1 cellular context compared by ENCODE assay signal in the genomic region with DNA sequence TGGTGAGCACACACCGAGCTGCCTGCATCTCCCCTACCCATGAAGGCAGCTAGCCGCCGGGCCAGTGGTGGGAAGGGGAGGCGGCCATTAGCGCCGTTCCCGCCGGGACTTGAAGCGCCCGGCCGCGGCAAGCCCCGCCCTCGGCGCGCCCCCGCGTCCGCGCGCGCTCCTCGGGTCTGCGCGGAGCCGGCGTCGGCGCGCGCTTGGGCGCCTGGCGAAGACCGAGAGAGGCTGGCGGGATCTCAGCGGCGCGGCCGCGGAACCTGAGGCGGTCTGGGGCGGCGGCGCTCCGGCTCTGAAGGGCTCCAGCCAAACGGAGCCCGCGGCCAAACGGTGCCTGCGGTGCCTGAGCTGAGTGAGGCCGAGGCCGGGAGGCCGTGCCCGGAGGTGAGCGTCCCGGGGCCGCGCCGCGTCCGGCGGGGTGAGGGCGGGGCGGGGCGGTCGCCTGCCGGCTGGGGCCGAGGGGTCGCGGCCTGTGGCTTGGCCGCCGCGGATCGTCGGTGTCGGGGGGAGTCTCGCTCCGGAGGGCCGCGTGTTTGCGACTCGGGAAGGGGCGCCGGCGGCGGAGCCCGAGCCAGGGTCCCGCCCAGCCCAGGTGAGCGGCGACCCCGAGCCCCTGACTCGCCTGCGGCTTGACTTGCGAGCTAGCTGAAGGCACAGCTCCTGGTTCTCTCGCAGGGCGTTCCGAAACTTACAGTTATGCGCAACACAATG.
TF ChIP-seq lines count a peak whose summit lies in the region.

A gene with protein sequence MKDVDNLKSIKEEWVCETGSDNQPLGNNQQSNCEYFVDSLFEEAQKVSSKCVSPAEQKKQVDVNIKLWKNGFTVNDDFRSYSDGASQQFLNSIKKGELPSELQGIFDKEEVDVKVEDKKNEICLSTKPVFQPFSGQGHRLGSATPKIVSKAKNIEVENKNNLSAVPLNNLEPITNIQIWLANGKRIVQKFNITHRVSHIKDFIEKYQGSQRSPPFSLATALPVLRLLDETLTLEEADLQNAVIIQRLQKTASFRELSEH (plus strand): TSS at position 202 of the 714 bp plus-strand sequence. CDS start 17,852 bp downstream, outside the sequence.

TF ChIP-seq in H1, 55 proteins besides CTCF, POLR2A, EP300 and RAD21:
- peak; percentile 95; the same call in 1 of the 2 replicates for TF ChIP-seq RBBP5 (IDR thresholded peaks at IDR 0.05; ENCODE audit: borderline replicate concordance, low read depth, low read length)
- TF ChIP-seq TAF7 (optimal IDR thresholded peaks at IDR 0.05; ENCODE audit: borderline replicate concordance, low read depth, low read length): peak; percentile 76
- peak; percentile 95 for TF ChIP-seq TAF1 (IDR thresholded peaks at IDR 0.05; ENCODE audit: low read depth, low read length)
- TF ChIP-seq, protein P1, sequence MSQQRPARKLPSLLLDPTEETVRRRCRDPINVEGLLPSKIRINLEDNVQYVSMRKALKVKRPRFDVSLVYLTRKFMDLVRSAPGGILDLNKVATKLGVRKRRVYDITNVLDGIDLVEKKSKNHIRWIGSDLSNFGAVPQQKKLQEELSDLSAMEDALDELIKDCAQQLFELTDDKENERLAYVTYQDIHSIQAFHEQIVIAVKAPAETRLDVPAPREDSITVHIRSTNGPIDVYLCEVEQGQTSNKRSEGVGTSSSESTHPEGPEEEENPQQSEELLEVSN (IDR thresholded peaks at IDR 0.05): peak; percentile 29; the same call in 1 of the 2 replicates
- TF ChIP-seq, protein P2, sequence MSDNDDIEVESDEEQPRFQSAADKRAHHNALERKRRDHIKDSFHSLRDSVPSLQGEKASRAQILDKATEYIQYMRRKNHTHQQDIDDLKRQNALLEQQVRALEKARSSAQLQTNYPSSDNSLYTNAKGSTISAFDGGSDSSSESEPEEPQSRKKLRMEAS (IDR thresholded peaks at IDR 0.05): peak; percentile 48
- TF ChIP-seq, protein P3, sequence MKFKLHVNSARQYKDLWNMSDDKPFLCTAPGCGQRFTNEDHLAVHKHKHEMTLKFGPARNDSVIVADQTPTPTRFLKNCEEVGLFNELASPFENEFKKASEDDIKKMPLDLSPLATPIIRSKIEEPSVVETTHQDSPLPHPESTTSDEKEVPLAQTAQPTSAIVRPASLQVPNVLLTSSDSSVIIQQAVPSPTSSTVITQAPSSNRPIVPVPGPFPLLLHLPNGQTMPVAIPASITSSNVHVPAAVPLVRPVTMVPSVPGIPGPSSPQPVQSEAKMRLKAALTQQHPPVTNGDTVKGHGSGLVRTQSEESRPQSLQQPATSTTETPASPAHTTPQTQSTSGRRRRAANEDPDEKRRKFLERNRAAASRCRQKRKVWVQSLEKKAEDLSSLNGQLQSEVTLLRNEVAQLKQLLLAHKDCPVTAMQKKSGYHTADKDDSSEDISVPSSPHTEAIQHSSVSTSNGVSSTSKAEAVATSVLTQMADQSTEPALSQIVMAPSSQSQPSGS (IDR thresholded peaks at IDR 0.05; ENCODE audit: low read length): no peak
- TF ChIP-seq HDAC2 (IDR thresholded peaks at IDR 0.05; ENCODE audit: borderline replicate concordance in 1 of 2, low read depth in 2 of 2, low read length in 2 of 2): no peak
- TF ChIP-seq YY1 (IDR thresholded peaks at IDR 0.05; ENCODE audit: low read depth, low read length): peak; percentile 95
- TF ChIP-seq EZH2 (IDR thresholded peaks at IDR 0.05; ENCODE audit: low read depth, low read length, severe bottlenecking): no peak
- TF ChIP-seq CEBPB (IDR thresholded peaks at IDR 0.05; ENCODE audit: low read depth, low read length): no peak
- TF ChIP-seq JUN (IDR thresholded peaks at IDR 0.05; ENCODE audit: low read depth, low read length): no peak
- peak; percentile 77 for TF ChIP-seq KDM4A (IDR thresholded peaks at IDR 0.05; ENCODE audit: low read depth, low read length, severe bottlenecking)
- no peak for TF ChIP-seq KDM1A (IDR thresholded peaks at IDR 0.05; ENCODE audit: borderline replicate concordance, low read length)
- TF ChIP-seq TBP (IDR thresholded peaks at IDR 0.05; ENCODE audit: low read depth, low read length): peak; percentile 71; the same call in 1 of the 2 replicates
- TF ChIP-seq SIX5 (IDR thresholded peaks at IDR 0.05; ENCODE audit: low read depth, low read length): no peak
- peak; percentile 90 for TF ChIP-seq POLR2AphosphoS5 (IDR thresholded peaks at IDR 0.05; ENCODE audit: low read depth, low read length)
- no peak for TF ChIP-seq NANOG (IDR thresholded peaks at IDR 0.05; ENCODE audit: insufficient read depth, low read depth, low read length, poor library complexity, severe bottlenecking)
- TF ChIP-seq SIN3A (conservative IDR thresholded peaks at IDR 0.05 in 1 of 2, IDR thresholded peaks at IDR 0.05 in 1 of 2; ENCODE audit: low read depth in 1 of 2, low read length in 2 of 2): peak in 1 of 2 experiments; percentile 8; a peak in 1 of 4 replicates
- TF ChIP-seq PHF8 (conservative IDR thresholded peaks at IDR 0.05; ENCODE audit: low read depth, low read length): peak; percentile 90
- no peak for TF ChIP-seq GTF2F1 (IDR thresholded peaks at IDR 0.05; ENCODE audit: borderline replicate concordance, low read depth, low read length)
- no peak for TF ChIP-seq TCF12 (IDR thresholded peaks at IDR 0.05; ENCODE audit: low read depth, low read length)
- no peak for TF ChIP-seq FOSL1 (IDR thresholded peaks at IDR 0.05; ENCODE audit: insufficient read depth, low read depth, low read length)
- TF ChIP-seq CHD2 (IDR thresholded peaks at IDR 0.05; ENCODE audit: low read length): no peak
- no peak for TF ChIP-seq SRF (IDR thresholded peaks at IDR 0.05; ENCODE audit: low read depth, low read length)
- TF ChIP-seq KDM5A (IDR thresholded peaks at IDR 0.05; ENCODE audit: low read length): no peak
- no peak for TF ChIP-seq ZNF274 (IDR thresholded peaks at IDR 0.05; ENCODE audit: borderline replicate concordance, extremely low read depth, low read length)
